In the genomic region with DNA sequence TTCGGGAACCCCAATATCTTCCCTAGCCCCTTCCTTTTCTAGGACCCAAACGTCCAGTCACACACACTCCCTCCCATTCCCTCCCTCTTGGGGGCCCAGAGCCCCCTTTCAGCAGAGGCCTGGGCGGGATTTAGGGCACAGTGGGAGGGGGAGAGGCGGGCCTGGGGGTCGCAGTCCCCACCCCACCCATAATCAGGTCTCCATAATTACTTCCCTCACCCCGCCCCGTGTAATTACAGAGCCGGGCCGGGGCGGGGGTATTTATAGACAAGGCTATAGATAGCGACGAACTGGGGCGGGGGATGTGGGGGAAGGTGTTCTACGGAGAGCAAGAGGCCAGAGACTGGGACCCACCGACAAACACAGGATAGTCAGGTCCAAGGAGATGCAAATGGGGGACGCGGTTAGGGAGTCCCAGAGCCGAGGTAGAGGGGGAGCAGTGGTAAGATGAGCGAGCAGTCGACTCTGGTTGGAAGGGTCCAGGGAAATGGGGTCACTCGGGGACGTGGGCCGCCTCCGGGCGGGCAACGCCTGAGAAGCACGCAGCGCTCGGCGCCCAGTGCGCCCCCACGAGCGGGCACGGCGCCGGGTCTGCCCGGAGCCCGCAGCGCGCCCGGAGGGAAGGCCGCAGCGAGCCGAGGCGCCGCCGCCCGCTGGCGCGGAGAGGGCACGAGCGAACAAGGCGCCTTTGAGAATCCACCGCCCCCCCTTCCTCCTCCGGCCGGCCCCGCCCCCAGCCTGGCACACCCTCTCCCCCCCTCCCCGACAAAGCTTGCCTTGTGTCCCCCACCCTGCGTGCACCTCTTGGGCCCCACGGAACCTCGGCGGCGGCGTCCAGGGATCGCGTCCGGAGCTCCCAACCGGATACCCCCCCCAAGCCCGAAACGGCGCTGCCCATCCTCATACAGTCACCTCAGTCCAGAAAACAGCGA, we compare ENCODE assay signal across 8 cellular contexts. TPM values are rescaled to one million over a fixed set of nuclear protein-coding genes. Genes with fewer than 3 reads are reported as not detected.
DNase-seq lines count a peak whose midpoint lies in the region; ATAC-seq and TF ChIP-seq lines count a peak whose summit lies in the region.

No MANE protein-coding gene starts in this region.

- 2 to 5% (median 3%) methylated on average over 32 to 71 of the region's 72 CpGs for WGBS in stomach, 5 donors

- peaks cover 3% of the 10 kb centered on the region for H3K27me3 Mint-ChIP-seq in chondrocyte (ENCODE audit: low read depth)

- intact Hi-C loops in Right ventricle myocardium inferior (cut with DNase I) = no loop called here
- intact Hi-C loops in cardiac septum (cut with DNase I) = no loop called here
- intact Hi-C loops in left lung (cut with DNase I) = no loop called here
- intact Hi-C loops in stomach (cut with DNase I; ENCODE audit: low total_unique reads) = no loop called here

- H3K4me3 Mint-ChIP-seq in chondrocyte (ENCODE audit: unreplicated experiment) = peak overlapping the region; percentile 67

- H3K9me3 Mint-ChIP-seq in chondrocyte (ENCODE audit: low read depth) = no peaks in the 10 kb centered on the region

- H3K4me1 Mint-ChIP-seq in chondrocyte (ENCODE audit: low read depth) = peaks cover 37% of the 10 kb centered on the region

- H3K36me3 ChIP-seq in left lung (peaks cover 0 to 39% of the 10 kb centered on the region in 2 donors), stomach (peaks cover 34 to 40% (median 38%) of the 10 kb centered on the region in 4 donors)

- TF ChIP-seq CTCF in chondrocyte (IDR thresholded peaks at IDR 0.05) (peak; percentile 17), left lung (IDR thresholded peaks at IDR 0.05) (no peak), stomach (IDR thresholded peaks at IDR 0.05) (no peak)

- H3K9me3 ChIP-seq in left lung (no peaks in the 10 kb centered on the region), stomach (no peaks in the 10 kb centered on the region)

- H3K27me3 ChIP-seq in left lung (peaks cover 24 to 50% of the 10 kb centered on the region in 2 donors), stomach (peaks cover 0 to 41% (median 18%) of the 10 kb centered on the region in 3 donors)

- H3K27ac ChIP-seq in left lung (no peak overlapping the region), stomach (peak overlapping the region in 3 of 5 donors; percentile 10 to 71 (median 29))

- peak; percentile 58 for DNase-seq in Right ventricle myocardium inferior (ENCODE audit: missing footprints)
- DNase-seq in cardiac septum (ENCODE audit: low spot score) = no peak
- DNase-seq in chondrocyte (ENCODE audit: low spot score) = peak; percentile 69
- peak in 1 of 2 donors; percentile 79 for DNase-seq in left lung
- DNase-seq in stomach = no peak
- no peak for DNase-seq in NCI-H510A (lab: John Stamatoyannopoulos, UW)

- H3K36me3 Mint-ChIP-seq in chondrocyte (ENCODE audit: low read depth) = peaks cover 20% of the 10 kb centered on the region

- H3K4me3 ChIP-seq in left lung (peak overlapping the region; percentile 7 to 11), stomach (peak overlapping the region; percentile 41 to 43 (median 41))

- H3K27ac Mint-ChIP-seq in chondrocyte (ENCODE audit: unreplicated experiment) = peak overlapping the region; percentile 65

- TF ChIP-seq POLR2A in stomach (IDR thresholded peaks at IDR 0.05) = no peak

- peaks cover 14 to 28% of the 10 kb centered on the region in 2 donors for H3K4me1 ChIP-seq in left lung
- H3K4me1 ChIP-seq in stomach = peaks cover 22 to 33% (median 27%) of the 10 kb centered on the region in 4 donors

- no peak for TF ChIP-seq EP300 in stomach (IDR thresholded peaks at IDR 0.05)

- ATAC-seq in Right ventricle myocardium inferior (peak; percentile 20), left lung (peak; percentile 10), HG03571 (IDR thresholded peaks at IDR 0.05; ENCODE audit: unreplicated experiment) (no peak), GM19463 (IDR thresholded peaks at IDR 0.05; ENCODE audit: unreplicated experiment) (no peak)

RNA-seq across cellular contexts. Expression of a gene that starts 0.7 kb away (rescaled TPM):
- total RNA-seq in Right ventricle myocardium inferior (1.1 TPM), cardiac septum (1.7 TPM), chondrocyte (2.8 to 10.0 TPM (median 10.0 TPM) in 3 replicates), left lung (under 1 TPM; 0.45 to 0.87 TPM), stomach (1 to 10 TPM in 1 of 5 donors, under 1 TPM in 2, not detected in 2; under 0.01 to 1.5 (median 0.87) TPM)
- polyA plus RNA-seq in stomach = under 1 TPM in 2 of 3 donors, not detected in 1; 0.19 to 0.88 TPM

RNA-seq across cellular contexts. Expression of a gene that starts 7.5 kb away (rescaled TPM):
- 39.3 TPM for total RNA-seq in Right ventricle myocardium inferior
- total RNA-seq in cardiac septum = 33.5 TPM
- 45.1 to 51.5 TPM (median 46.5 TPM) in 3 replicates for total RNA-seq in chondrocyte
- 10 to 100 TPM; 35.4 to 37.1 TPM for total RNA-seq in left lung
- total RNA-seq in stomach = 10 to 100 TPM in 3 of 5 donors, 1 to 10 TPM in 2; 2.9 to 50.4 (median 10.7) TPM
- 10 to 100 TPM; 15.9 to 32.7 (median 17.3) TPM for polyA plus RNA-seq in stomach

RNA-seq across cellular contexts. Expression of a gene that starts 7.7 kb away (rescaled TPM):
- 55.4 TPM for total RNA-seq in Right ventricle myocardium inferior
- total RNA-seq in cardiac septum = 62.4 TPM
- 222 to 238 TPM (median 225 TPM) in 3 replicates for total RNA-seq in chondrocyte
- total RNA-seq in left lung = 100 to 1,000 TPM; 131 to 149 TPM
- 100 to 1,000 TPM in 1 of 5 donors, 10 to 100 TPM in 3, 1 to 10 TPM in 1; 9.3 to 119 (median 75.8) TPM for total RNA-seq in stomach
- 10 to 100 TPM; 33.6 to 59.8 (median 54.5) TPM for polyA plus RNA-seq in stomach

RNA-seq across cellular contexts. Expression of a gene that starts 11.5 kb away (rescaled TPM):
- total RNA-seq in Right ventricle myocardium inferior (25.0 TPM), cardiac septum (9.9 TPM), chondrocyte (0.60 to 2.8 TPM (median 1.1 TPM) in 3 replicates), left lung (10 to 100 TPM; 13.5 to 14.0 TPM), stomach (10 to 100 TPM in 2 of 5 donors, 1 to 10 TPM in 2, not detected in 1; 8.0 to 24.8 (median 14.5) TPM)
- polyA plus RNA-seq in stomach = 10 to 100 TPM; 21.5 to 29.9 (median 24.5) TPM

RNA-seq across cellular contexts. Expression of a gene that starts 15.4 kb away (rescaled TPM):
- 27.7 TPM for total RNA-seq in Right ventricle myocardium inferior
- total RNA-seq in cardiac septum = 24.5 TPM
- 42.8 to 49.7 TPM (median 44.5 TPM) in 3 replicates for total RNA-seq in chondrocyte
- 10 to 100 TPM; 37.4 to 41.4 TPM for total RNA-seq in left lung
- total RNA-seq in stomach = 100 to 1,000 TPM in 1 of 5 donors, 10 to 100 TPM in 4; 14.3 to 140 (median 20.7) TPM
- polyA plus RNA-seq in stomach = 10 to 100 TPM; 35.1 to 45.4 (median 37.4) TPM

Comparison
In these comparisons a context has a peak if more than half of its experiments do, and no peak if none do; other contexts are left out.
1. DNase-seq: peak in Right ventricle myocardium inferior (single experiment) and chondrocyte (single experiment); none in cardiac septum (single experiment), stomach (single experiment) and NCI-H510A (single experiment).
2. ATAC-seq: peak in Right ventricle myocardium inferior (single experiment) and left lung (single experiment); none in HG03571 (single experiment) and GM19463 (single experiment).
3. H3K27ac ChIP-seq: peak in stomach (3 of 5); none in left lung (0 of 2).